ENCODE assay signal across 14 cellular contexts in the genomic region with DNA sequence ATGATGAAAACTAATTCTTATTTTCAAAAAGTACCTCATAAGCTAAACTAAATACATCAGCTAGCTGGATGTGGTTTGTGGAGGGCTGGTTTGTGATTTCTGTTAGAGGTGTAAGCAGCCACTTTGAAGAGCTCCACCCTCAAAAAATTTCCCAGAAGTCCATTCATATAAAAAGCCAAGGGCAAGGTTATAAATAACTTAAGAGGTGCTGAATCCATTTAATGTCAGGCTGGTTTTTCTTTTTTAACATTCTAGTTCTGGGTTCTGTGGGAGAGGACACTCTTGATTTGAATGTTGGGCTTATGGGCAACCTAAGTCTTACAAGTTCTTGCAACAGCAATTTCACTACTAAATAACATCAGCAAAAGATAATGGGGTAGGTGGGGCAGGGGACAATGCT. TPM values are rescaled to one million over a fixed set of nuclear protein-coding genes. Genes with fewer than 3 reads are reported as not detected.
DNase-seq lines count a peak whose midpoint lies in the region; ATAC-seq, FAIRE-seq and TF ChIP-seq lines count a peak whose summit lies in the region.
"Had no signal": no experiment of that assay in that cellular context is flagged by ENCODE, and none has a peak within 500 bp of the region (broad histone marks: within the 10 kb centered on the region; RNA-seq: fewer than 3 reads in every experiment).

No MANE protein-coding gene starts in this region.

- no peaks in the 10 kb centered on the region for H3K27me3 ChIP-seq in SK-N-SH (ENCODE audit: insufficient read depth)
- H3K27me3 ChIP-seq: ascending aorta had no signal

- H3K9me3 ChIP-seq in SK-N-SH: no peaks in the 10 kb centered on the region
- H3K9me3 ChIP-seq: A549, ascending aorta had no signal

- DNase-seq in activated CD4-positive, alpha-beta T cell treated with anti-CD3 and anti-CD28 coated beads for 36 hours: peak; percentile 61
- DNase-seq in activated CD4-positive, alpha-beta T cell treated with anti-CD3 and anti-CD28 coated beads, Interleukin-2, amount 50 U/mL, for 1 hour: no peak
- DNase-seq in GM19239 (ENCODE audit: insufficient read length, low spot score): no peak
- peak; percentile 25 for DNase-seq in natural killer cell
- DNase-seq in anterior cingulate cortex (lab: John Stamatoyannopoulos, UW): no peak
- DNase-seq in SK-N-SH: no peak
- DNase-seq: KG1; NCI-H1694 treated with DMSO at 0.1 percent for 48 hours; stimulated activated CD4-positive, alpha-beta T cell treated with anti-CD3 and anti-CD28 coated beads, Interleukin-15, amount 100 ng/mL, for 24 hours had no signal

- TF ChIP-seq CTCF in natural killer cell (IDR thresholded peaks at IDR 0.05) (no peak), SK-N-SH (IDR thresholded peaks at IDR 0.05) (no peak)

- H3K9me2 ChIP-seq in SK-N-SH: no peaks in the 10 kb centered on the region

- H3K9ac ChIP-seq in SK-N-SH: no peak overlapping the region

- peaks cover 16% of the 10 kb centered on the region for H3F3A ChIP-seq in SK-N-SH (replicated peaks; ENCODE audit: insufficient read depth)

- H3K4me2 ChIP-seq in SK-N-SH: no peak overlapping the region
- H3K4me2 ChIP-seq: A549 had no signal

- ATAC-seq in activated CD4-positive, alpha-beta T cell treated with anti-CD3 and anti-CD28 coated beads for 36 hours: peak; percentile 11
- ATAC-seq in activated T-helper 17 cell treated with anti-CD3 and anti-CD28 coated beads, Interleukin-2, amount 50 U/mL, for 72 hours (replicated peaks): peak; percentile 15
- ATAC-seq in natural killer cell (peak in 2 of 3 donors; percentile 9 to 14), GM21786 (IDR thresholded peaks at IDR 0.05; ENCODE audit: unreplicated experiment) (no peak)
- ATAC-seq: A549 had no signal

- no peaks in the 10 kb centered on the region for H3K36me3 ChIP-seq in SK-N-SH (replicated peaks in 1 of 2; ENCODE audit: control insufficient read depth in 1 of 2, insufficient read depth in 2 of 2, low read length in 1 of 2)
- H3K36me3 ChIP-seq: ascending aorta had no signal

- H3K4me3 Mint-ChIP-seq in activated CD4-positive, alpha-beta T cell treated with anti-CD3 and anti-CD28 coated beads for 36 hours: peak overlapping the region; percentile 8
- peak overlapping the region; percentile 80 for H3K4me3 Mint-ChIP-seq in activated T-helper 17 cell treated with anti-CD3 and anti-CD28 coated beads, Interleukin-2, amount 50 U/mL, for 72 hours
- H3K4me3 Mint-ChIP-seq in natural killer cell: peak overlapping the region; percentile 79

- H3K4me3 ChIP-seq in SK-N-SH (ENCODE audit: low read depth in 2 of 2, low read length in 1 of 2): no peak overlapping the region
- H3K4me3 ChIP-seq: A549, ascending aorta had no signal

- POLR2A ChIA-PET in activated CD4-positive, alpha-beta T cell treated with anti-CD3 and anti-CD28 coated beads for 36 hours (lab: Charles Lee): interaction anchor here (1.2 kb wide), 2 partner anchors 169 to 213 kb away, joined by 5 to 6 read pairs; a partner anchor contains a TSS
- POLR2A ChIA-PET in SK-N-SH (lab: Yijun Ruan, JAX): no interaction called here

- no peak for TF ChIP-seq EP300 in SK-N-SH (IDR thresholded peaks at IDR 0.05; ENCODE audit: borderline replicate concordance in 1 of 2, low read depth in 1 of 2, low read length in 1 of 2)

- peak; percentile 76 for FAIRE-seq in GM19239 (lab: Jason Lieb, UNC)
- FAIRE-seq: A549, urothelium cell line had no signal

- no peaks in the 10 kb centered on the region for H3K9me3 Mint-ChIP-seq in activated CD4-positive, alpha-beta T cell treated with anti-CD3 and anti-CD28 coated beads for 36 hours (ENCODE audit: low read depth)
- no peaks in the 10 kb centered on the region for H3K9me3 Mint-ChIP-seq in activated T-helper 17 cell treated with anti-CD3 and anti-CD28 coated beads, Interleukin-2, amount 50 U/mL, for 72 hours
- no peaks in the 10 kb centered on the region for H3K9me3 Mint-ChIP-seq in natural killer cell

- no peak overlapping the region; the same call in 1 of the 2 replicates for H2AFZ ChIP-seq in SK-N-SH (ENCODE audit: low read depth)

- intact Hi-C loops in activated CD4-positive, alpha-beta T cell treated with anti-CD3 and anti-CD28 coated beads for 36 hours (cut with DNase I, micrococcal nuclease): loop anchor here (2.0 to 10.0 kb wide), 7 partner anchors 113 to 743 kb away; a partner anchor contains a TSS
- intact Hi-C loops in natural killer cell (cut with micrococcal nuclease): loop anchor here (1.0 to 5.0 kb wide), 4 partner anchors 52 to 403 kb away; a partner anchor contains a TSS

- H3K36me3 Mint-ChIP-seq in activated CD4-positive, alpha-beta T cell treated with anti-CD3 and anti-CD28 coated beads for 36 hours (ENCODE audit: low read depth): no peaks in the 10 kb centered on the region
- no peaks in the 10 kb centered on the region for H3K36me3 Mint-ChIP-seq in activated T-helper 17 cell treated with anti-CD3 and anti-CD28 coated beads, Interleukin-2, amount 50 U/mL, for 72 hours (ENCODE audit: low read depth)
- H3K36me3 Mint-ChIP-seq in natural killer cell: no peaks in the 10 kb centered on the region

- H3K4me1 ChIP-seq in SK-N-SH (ENCODE audit: control insufficient read depth in 1 of 2, insufficient read depth in 2 of 2, low read depth in 1 of 2, low read length in 1 of 2): peaks cover 3 to 25% of the 10 kb centered on the region in 2 experiments; a peak in 3 of 4 replicates

- H3K27ac Mint-ChIP-seq in activated CD4-positive, alpha-beta T cell treated with anti-CD3 and anti-CD28 coated beads for 36 hours: peak overlapping the region; percentile 84
- H3K27ac Mint-ChIP-seq in activated T-helper 17 cell treated with anti-CD3 and anti-CD28 coated beads, Interleukin-2, amount 50 U/mL, for 72 hours: peak overlapping the region; percentile 86
- peak overlapping the region; percentile 94 to 97 for H3K27ac Mint-ChIP-seq in natural killer cell

- H3K27me3 Mint-ChIP-seq in activated CD4-positive, alpha-beta T cell treated with anti-CD3 and anti-CD28 coated beads for 36 hours: no peaks in the 10 kb centered on the region
- H3K27me3 Mint-ChIP-seq in activated T-helper 17 cell treated with anti-CD3 and anti-CD28 coated beads, Interleukin-2, amount 50 U/mL, for 72 hours: no peaks in the 10 kb centered on the region
- H3K27me3 Mint-ChIP-seq in natural killer cell (ENCODE audit: low read depth in 2 of 2): no peaks in the 10 kb centered on the region

- peaks cover 63% of the 10 kb centered on the region for H3K4me1 Mint-ChIP-seq in activated CD4-positive, alpha-beta T cell treated with anti-CD3 and anti-CD28 coated beads for 36 hours
- peaks cover 38% of the 10 kb centered on the region for H3K4me1 Mint-ChIP-seq in activated T-helper 17 cell treated with anti-CD3 and anti-CD28 coated beads, Interleukin-2, amount 50 U/mL, for 72 hours
- H3K4me1 Mint-ChIP-seq in natural killer cell: peaks cover 66 to 75% of the 10 kb centered on the region in 2 donors

- peaks cover 5% of the 10 kb centered on the region for H3K79me2 ChIP-seq in SK-N-SH (ENCODE audit: insufficient read depth)

- CTCF ChIA-PET in activated CD4-positive, alpha-beta T cell treated with anti-CD3 and anti-CD28 coated beads for 36 hours (lab: Charles Lee): interaction anchor here (0.7 to 3.4 kb wide), 9 partner anchors 14 to 288 kb away, joined by 3 to 26 read pairs (median 4); no protein-coding TSS in a partner anchor
- CTCF ChIA-PET in SK-N-SH (lab: Yijun Ruan, JAX): interaction anchor here (1.1 to 6.0 kb wide), 7 partner anchors 10 to 289 kb away, joined by 3 to 63 read pairs (median 19); no protein-coding TSS in a partner anchor

- H3K27ac ChIP-seq in SK-N-SH (ENCODE audit: low read depth in 2 of 2, low read length in 1 of 2): no peak overlapping the region
- H3K27ac ChIP-seq: A549, ascending aorta had no signal

- no peaks in the 10 kb centered on the region; the same call in 1 of the 2 replicates for H4K20me1 ChIP-seq in SK-N-SH (ENCODE audit: insufficient read depth)

- TF ChIP-seq RAD21 in SK-N-SH (IDR thresholded peaks at IDR 0.05; ENCODE audit: low read length): no peak

TF ChIP-seq in SK-N-SH, 30 proteins besides CTCF, POLR2A, EP300 and RAD21 (continues in another document):
- TF ChIP-seq JUND (IDR thresholded peaks at IDR 0.05): no peak
- TF ChIP-seq, protein P1, sequence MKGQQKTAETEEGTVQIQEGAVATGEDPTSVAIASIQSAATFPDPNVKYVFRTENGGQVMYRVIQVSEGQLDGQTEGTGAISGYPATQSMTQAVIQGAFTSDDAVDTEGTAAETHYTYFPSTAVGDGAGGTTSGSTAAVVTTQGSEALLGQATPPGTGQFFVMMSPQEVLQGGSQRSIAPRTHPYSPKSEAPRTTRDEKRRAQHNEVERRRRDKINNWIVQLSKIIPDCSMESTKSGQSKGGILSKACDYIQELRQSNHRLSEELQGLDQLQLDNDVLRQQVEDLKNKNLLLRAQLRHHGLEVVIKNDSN (IDR thresholded peaks at IDR 0.05; ENCODE audit: borderline replicate concordance, low read depth): no peak
- TF ChIP-seq, protein P2, sequence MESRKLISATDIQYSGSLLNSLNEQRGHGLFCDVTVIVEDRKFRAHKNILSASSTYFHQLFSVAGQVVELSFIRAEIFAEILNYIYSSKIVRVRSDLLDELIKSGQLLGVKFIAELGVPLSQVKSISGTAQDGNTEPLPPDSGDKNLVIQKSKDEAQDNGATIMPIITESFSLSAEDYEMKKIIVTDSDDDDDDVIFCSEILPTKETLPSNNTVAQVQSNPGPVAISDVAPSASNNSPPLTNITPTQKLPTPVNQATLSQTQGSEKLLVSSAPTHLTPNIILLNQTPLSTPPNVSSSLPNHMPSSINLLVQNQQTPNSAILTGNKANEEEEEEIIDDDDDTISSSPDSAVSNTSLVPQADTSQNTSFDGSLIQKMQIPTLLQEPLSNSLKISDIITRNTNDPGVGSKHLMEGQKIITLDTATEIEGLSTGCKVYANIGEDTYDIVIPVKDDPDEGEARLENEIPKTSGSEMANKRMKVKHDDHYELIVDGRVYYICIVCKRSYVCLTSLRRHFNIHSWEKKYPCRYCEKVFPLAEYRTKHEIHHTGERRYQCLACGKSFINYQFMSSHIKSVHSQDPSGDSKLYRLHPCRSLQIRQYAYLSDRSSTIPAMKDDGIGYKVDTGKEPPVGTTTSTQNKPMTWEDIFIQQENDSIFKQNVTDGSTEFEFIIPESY (IDR thresholded peaks at IDR 0.05; ENCODE audit: borderline replicate concordance, low read depth): no peak

RNA-seq across cellular contexts. Expression of a gene that starts 3.4 kb away (rescaled TPM):
- total RNA-seq in activated CD4-positive, alpha-beta T cell treated with anti-CD3 and anti-CD28 coated beads for 36 hours: 10 to 100 TPM; 14.0 to 17.6 TPM
- 10 to 100 TPM in 1 of 2 donors, 1 to 10 TPM in 1; 8.6 to 25.6 TPM for total RNA-seq in activated T-helper 17 cell treated with anti-CD3 and anti-CD28 coated beads, Interleukin-2, amount 50 U/mL, for 72 hours
- total RNA-seq in natural killer cell: 10 to 100 TPM; 29.0 to 41.4 (median 32.0) TPM
- polyA plus RNA-seq in SK-N-SH (2012; rRNA removed): 52.7 and 65.2 TPM in 2 replicates
- polyA plus RNA-seq in SK-N-SH (2012; cell fraction: cytosol; rRNA removed): 49.1 and 55.1 TPM in 2 replicates
- polyA plus RNA-seq in SK-N-SH (2012; cell fraction: nucleus; rRNA removed): 35.4 and 62.8 TPM in 2 replicates

RNA-seq across cellular contexts. Expression of a gene that starts 51.5 kb away (rescaled TPM):
- 100 to 1,000 TPM; 165 to 167 TPM for total RNA-seq in activated CD4-positive, alpha-beta T cell treated with anti-CD3 and anti-CD28 coated beads for 36 hours
- 100 to 1,000 TPM; 175 to 186 TPM for total RNA-seq in activated T-helper 17 cell treated with anti-CD3 and anti-CD28 coated beads, Interleukin-2, amount 50 U/mL, for 72 hours
- 100 to 1,000 TPM; 215 to 267 (median 234) TPM for total RNA-seq in natural killer cell
- 195 and 224 TPM in 2 replicates for polyA plus RNA-seq in SK-N-SH (2012; rRNA removed)
- 189 and 197 TPM in 2 replicates for polyA plus RNA-seq in SK-N-SH (2012; cell fraction: cytosol; rRNA removed)
- polyA plus RNA-seq in SK-N-SH (2012; cell fraction: nucleus; rRNA removed): 116 and 207 TPM in 2 replicates

Comparison
In these comparisons a context has a peak if more than half of its experiments do, and no peak if none do; other contexts are left out.
1. DNase-seq: peak in activated CD4-positive, alpha-beta T cell treated with anti-CD3 and anti-CD28 coated beads for 36 hours (single experiment) and natural killer cell (single experiment); none in activated CD4-positive, alpha-beta T cell treated with anti-CD3 and anti-CD28 coated beads, Interleukin-2, amount 50 U/mL, for 1 hour (single experiment), GM19239 (single experiment), anterior cingulate cortex (0 of 58) and SK-N-SH (single experiment).
2. H3K4me3 Mint-ChIP-seq: peak in every context shown above with its lines; median percentile 80 in activated T-helper 17 cell treated with anti-CD3 and anti-CD28 coated beads, Interleukin-2, amount 50 U/mL, for 72 hours; 79 in natural killer cell; 8 in activated CD4-positive, alpha-beta T cell treated with anti-CD3 and anti-CD28 coated beads for 36 hours.
3. Peak in every context shown above with its lines, with median percentiles within 50 percentile points of each other: H3K27ac Mint-ChIP-seq.